In genomic region chr1:33634806-33635205, GRCh38 we compare ENCODE assay signal across 8 cellular contexts.
DNase-seq lines count a peak whose midpoint lies in the region; ATAC-seq and TF ChIP-seq lines count a peak whose summit lies in the region.

No MANE protein-coding gene starts in this region.

- H2AFZ ChIP-seq in neuronal stem cell (ENCODE audit: low read length) = no peak overlapping the region

- no peak overlapping the region for H3K18ac ChIP-seq in neuronal stem cell (ENCODE audit: low read length)

- H3K36me3 ChIP-seq in Peyer's patch (no peaks in the 10 kb centered on the region), neuronal stem cell (replicated peaks in 1 of 2; ENCODE audit: control insufficient read depth in 2 of 2, insufficient read depth in 2 of 2, low read length in 2 of 2) (no peaks in the 10 kb centered on the region)

- no peak overlapping the region for H2BK5ac ChIP-seq in neuronal stem cell (ENCODE audit: low read length)

- TF ChIP-seq CTCF in 22Rv1 (IDR thresholded peaks at IDR 0.05) (peak; percentile 78), GM10266 (IDR thresholded peaks at IDR 0.05; ENCODE audit: control insufficient read depth, insufficient read depth, low read depth, missing control alignments) (peak; percentile 56), Peyer's patch (IDR thresholded peaks at IDR 0.05) (peak in 5 of 6 experiments; percentile 16 to 60 (median 57))

- no peaks in the 10 kb centered on the region for H3K9me3 ChIP-seq in Peyer's patch
- H3K9me3 ChIP-seq in neuronal stem cell (replicated peaks in 1 of 2; ENCODE audit: control insufficient read depth in 2 of 2, insufficient read depth in 1 of 2, low read depth in 1 of 2, low read length in 2 of 2) = no peaks in the 10 kb centered on the region

- H3K23ac ChIP-seq in neuronal stem cell (ENCODE audit: low read depth, low read length, poor library complexity) = peak overlapping the region; percentile 9

- TF ChIP-seq POLR2A in Peyer's patch (IDR thresholded peaks at IDR 0.05) = no peak

- H4K8ac ChIP-seq in neuronal stem cell (ENCODE audit: low read depth, low read length) = no peak overlapping the region

- peak; percentile 65 for ATAC-seq in esophagus mucosa
- ATAC-seq in HG02588 (IDR thresholded peaks at IDR 0.05; ENCODE audit: unreplicated experiment) = no peak
- ATAC-seq in GM19455 (IDR thresholded peaks at IDR 0.05; ENCODE audit: unreplicated experiment) = no peak
- ATAC-seq in HG02970 (IDR thresholded peaks at IDR 0.05; ENCODE audit: low FRiP score, unreplicated experiment) = no peak

- no peaks in the 10 kb centered on the region for H3K27me3 ChIP-seq in Peyer's patch
- peaks cover 0 to 8% (median 0%) of the 10 kb centered on the region in 3 experiments for H3K27me3 ChIP-seq in neuronal stem cell (ENCODE audit: control insufficient read depth in 3 of 3, insufficient read depth in 3 of 3, low read depth in 1 of 3, low read length in 3 of 3)

- no peak overlapping the region for H3K9ac ChIP-seq in neuronal stem cell (ENCODE audit: low read depth, low read length, poor library complexity)

- no peak overlapping the region for H2BK15ac ChIP-seq in neuronal stem cell (ENCODE audit: low read length)

- peak overlapping the region; percentile 72 for H2AK5ac ChIP-seq in neuronal stem cell (ENCODE audit: low read depth, low read length)

- no peak overlapping the region for H2BK120ac ChIP-seq in neuronal stem cell (ENCODE audit: low read depth, low read length)

- H3K4me3 ChIP-seq in Peyer's patch = no peak overlapping the region
- no peak overlapping the region for H3K4me3 ChIP-seq in neuronal stem cell (ENCODE audit: low read length in 2 of 2)

- H3K4me1 ChIP-seq in Peyer's patch = peaks cover 0 to 3% (median 0%) of the 10 kb centered on the region in 4 donors
- no peaks in the 10 kb centered on the region for H3K4me1 ChIP-seq in neuronal stem cell (ENCODE audit: control insufficient read depth in 2 of 2, insufficient read depth in 1 of 2, low read depth in 1 of 2, low read length in 2 of 2)

- H3K14ac ChIP-seq in neuronal stem cell (ENCODE audit: low read length) = no peak overlapping the region

- WGBS in neuronal stem cell (ENCODE audit: extremely low coverage in 2 of 2, insufficient read length in 2 of 2, insufficient replicate concordance in 1 of 2), 2 donors = no CpG with 5 or more reads among the region's 9 CpGs

- no peak overlapping the region for H3K4ac ChIP-seq in neuronal stem cell (ENCODE audit: low read length)

- peaks cover 2% of the 10 kb centered on the region for H3K79me1 ChIP-seq in neuronal stem cell (ENCODE audit: low read depth, low read length)

- no peak overlapping the region for H4K91ac ChIP-seq in neuronal stem cell (ENCODE audit: low read depth, low read length, poor library complexity)

- H3K27ac ChIP-seq in 22Rv1 = no peak overlapping the region
- H3K27ac ChIP-seq in Peyer's patch = no peak overlapping the region
- no peak overlapping the region for H3K27ac ChIP-seq in neuronal stem cell (replicated peaks; ENCODE audit: low read length)

- H2BK12ac ChIP-seq in neuronal stem cell (ENCODE audit: low read length) = no peak overlapping the region

- DNase-seq in GM10266 (ENCODE audit: extremely low spot score) (peak; percentile 40), Peyer's patch (peak in 1 of 3 donors; percentile 53), neuronal stem cell (ENCODE audit: low spot score) (peak; percentile 24)

- no peak overlapping the region for H3K4me2 ChIP-seq in neuronal stem cell (ENCODE audit: insufficient read depth, low read length, poor library complexity, severe bottlenecking)
